ENCODE assay signal across 8 cellular contexts in the genomic region with DNA sequence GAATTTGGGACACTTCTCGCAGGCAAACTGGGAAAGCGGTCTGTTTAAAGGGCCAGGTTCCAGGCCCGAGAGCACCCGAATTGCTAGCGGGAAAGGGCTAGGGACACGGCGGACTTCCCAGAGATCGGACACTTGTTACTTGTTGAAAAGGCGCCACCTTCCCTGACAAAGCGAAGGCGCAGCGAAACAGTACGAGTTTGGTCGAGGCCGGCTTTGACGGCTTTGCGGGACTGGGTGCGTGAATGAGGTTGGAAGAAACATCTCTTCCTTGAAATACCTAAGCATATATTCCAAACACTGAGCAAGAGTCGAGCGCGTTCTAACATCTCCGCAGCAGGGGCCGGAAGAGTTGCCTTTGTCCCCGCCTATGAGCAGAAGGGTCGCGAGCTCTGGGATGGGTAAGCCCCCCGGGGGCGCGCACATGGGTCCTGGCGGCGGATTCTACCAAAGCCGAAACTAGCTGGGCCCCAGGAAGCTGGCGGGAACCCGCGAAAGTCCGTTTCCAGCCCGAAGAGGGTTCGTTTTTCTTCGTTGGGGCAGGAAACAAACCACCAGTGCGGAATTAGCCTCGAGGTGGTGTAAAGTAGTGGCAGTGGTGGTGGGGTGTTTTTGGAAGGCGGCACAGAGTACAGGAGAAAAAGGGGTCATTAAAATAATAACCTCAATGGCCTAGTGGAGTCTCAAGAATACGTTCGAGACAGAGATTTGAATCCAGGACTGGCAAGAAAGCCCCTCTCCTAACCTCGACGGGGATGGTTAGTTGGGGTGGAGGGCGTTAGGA. TPM values are rescaled to one million over a fixed set of nuclear protein-coding genes. Genes with fewer than 3 reads are reported as not detected.
A peak's percentile ranks its signal among the peaks of the same experiment; 100 is the strongest.
DNase-seq lines count a peak whose midpoint lies in the region; ATAC-seq and TF ChIP-seq lines count a peak whose summit lies in the region.

No MANE protein-coding gene starts in this region.

- peak overlapping the region; percentile 82 for H3K4me3 Mint-ChIP-seq in chondrocyte (ENCODE audit: unreplicated experiment)

- ATAC-seq in HG02938 (IDR thresholded peaks at IDR 0.05; ENCODE audit: unreplicated experiment): no peak
- no peak for ATAC-seq in GM18909 (IDR thresholded peaks at IDR 0.05; ENCODE audit: poor library complexity, unreplicated experiment)

- peaks cover 60% of the 10 kb centered on the region for H3K27me3 Mint-ChIP-seq in chondrocyte (ENCODE audit: low read depth)

- peak overlapping the region; percentile 38 for H3K4me3 ChIP-seq in Jurkat, Clone E6-1 (ENCODE audit: low read length)

- H3K36me3 Mint-ChIP-seq in chondrocyte (ENCODE audit: low read depth): peaks cover 3% of the 10 kb centered on the region

- H3K4me1 Mint-ChIP-seq in chondrocyte (ENCODE audit: low read depth): peaks cover 48% of the 10 kb centered on the region

- H3K9me3 Mint-ChIP-seq in chondrocyte (ENCODE audit: low read depth): no peaks in the 10 kb centered on the region

- TF ChIP-seq CTCF in chondrocyte (IDR thresholded peaks at IDR 0.05): peak; percentile 7

- DNase-seq in DMS 273 (lab: John Stamatoyannopoulos, UW; ENCODE audit: unreplicated experiment): peak; percentile 84
- DNase-seq in Jurkat, Clone E6-1 (ENCODE audit: low read depth, low spot score): no peak
- DNase-seq in chondrocyte (ENCODE audit: low spot score): no peak
- peak; percentile 35 to 37 for DNase-seq in lung microvascular endothelial cell (ENCODE audit: low read depth in 2 of 2)
- no peak for DNase-seq in HuH-7 (ENCODE audit: low spot score)
- no peak for DNase-seq in activated gamma-delta T cell treated with Interleukin-2 at 50 U/mL for 16 hours

- H3K27ac Mint-ChIP-seq in chondrocyte (ENCODE audit: unreplicated experiment): peak overlapping the region; percentile 9

RNA-seq across cellular contexts. Expression of a gene that starts 1.5 kb away (rescaled TPM):
- not detected for polyA plus RNA-seq in Jurkat, Clone E6-1 (2012; ENCODE audit: insufficient read depth, insufficient read length)
- total RNA-seq in chondrocyte (0.39 to 1.1 TPM (median 0.69 TPM) in 3 replicates), lung microvascular endothelial cell (not detected in 2 replicates)

Comparison
In these comparisons a context has a peak if more than half of its experiments do, and no peak if none do; other contexts are left out.
1. DNase-seq: peak in DMS 273 (single experiment) and lung microvascular endothelial cell (2 of 2); none in Jurkat, Clone E6-1 (single experiment), chondrocyte (single experiment), HuH-7 (single experiment) and activated gamma-delta T cell treated with Interleukin-2 at 50 U/mL for 16 hours (single experiment).